1 cellular context compared by ENCODE assay signal in the genomic region with DNA sequence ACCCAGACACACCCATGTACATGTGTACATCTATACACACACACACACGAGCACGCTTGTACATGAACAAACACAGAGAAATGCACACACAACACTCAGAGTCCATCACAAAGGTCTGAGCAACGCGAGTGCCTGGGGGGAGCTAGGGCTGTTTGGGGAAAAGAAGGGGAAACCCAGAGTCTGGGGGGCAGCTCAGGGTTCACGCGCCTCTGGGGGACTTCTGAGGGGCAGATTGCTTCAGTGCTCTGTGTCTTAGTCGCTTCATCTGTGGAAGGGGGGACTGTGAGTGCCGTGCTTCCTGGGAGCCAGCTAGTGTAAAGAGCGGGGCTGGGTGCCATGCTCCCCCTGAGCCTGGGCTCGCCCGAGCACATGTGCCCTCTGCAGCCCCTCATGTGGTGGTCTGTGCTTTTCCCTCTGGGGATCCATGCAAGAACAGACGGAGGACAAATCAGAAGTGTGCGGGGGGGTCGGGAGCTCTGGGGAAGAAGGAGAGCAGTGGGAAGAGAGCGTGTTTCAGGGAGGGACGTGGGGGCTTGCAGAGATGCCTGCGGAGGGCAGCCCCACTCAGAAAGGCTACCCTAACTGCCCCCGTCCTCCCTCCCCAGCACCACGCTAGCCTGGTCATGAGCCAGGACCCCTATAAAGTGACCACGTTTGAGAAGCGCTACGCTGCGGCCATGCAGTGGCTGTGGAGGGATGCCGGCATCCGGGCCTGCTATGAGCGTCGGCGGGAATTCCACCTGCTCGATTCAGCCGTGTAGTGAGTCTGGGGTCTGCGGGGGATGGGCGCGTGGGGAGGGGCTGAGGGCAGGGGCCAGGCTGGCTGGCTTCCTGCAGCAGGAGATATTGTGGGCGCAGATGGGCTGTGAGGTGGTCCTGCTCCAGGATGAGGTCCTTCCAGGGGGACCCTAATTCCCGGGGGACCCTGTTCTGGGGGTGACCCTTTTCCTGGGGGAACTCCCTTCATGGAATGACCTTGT.
TF ChIP-seq lines count a peak whose summit lies in the region.

No MANE protein-coding gene starts in this region.

TF ChIP-seq in H1, 55 proteins besides CTCF, POLR2A, EP300 and RAD21:
- TF ChIP-seq E2F6 (IDR thresholded peaks at IDR 0.05) (peak; percentile 51; the same call in 1 of the 2 replicates), CBX5 (IDR thresholded peaks at IDR 0.05; ENCODE audit: low read depth, low read length) (no peak)
